In genomic region chrX:110427076-110427475, GRCh38 we compare ENCODE assay signal across 23 cellular contexts.
DNase-seq lines count a peak whose midpoint lies in the region; ATAC-seq and TF ChIP-seq lines count a peak whose summit lies in the region.
"Had no signal": no experiment of that assay in that cellular context is flagged by ENCODE, and none has a peak within 500 bp of the region (broad histone marks: within the 10 kb centered on the region; RNA-seq: fewer than 3 reads in every experiment).

No MANE protein-coding gene starts in this region.

- H3K79me2 ChIP-seq in mesendoderm (ENCODE audit: control insufficient read depth, insufficient read depth, low read length), result no peaks in the 10 kb centered on the region

- H3K79me1 ChIP-seq in mesendoderm (ENCODE audit: low read length), result no peaks in the 10 kb centered on the region

- WGBS in endodermal cell (ENCODE audit: insufficient coverage in 1 of 2, insufficient read length in 1 of 2), 2 experiments, result 84% methylated on average over 1 of the region's 1 CpG; no CpG with 5 or more reads in 1 of the 2 experiments
- WGBS in mesendoderm (ENCODE audit: extremely low coverage, insufficient coverage, low lambda C conversion rate), result no CpG with 5 or more reads among the region's 1 CpG

- H3K9me3 ChIP-seq in endodermal cell (ENCODE audit: control insufficient read depth, low read length), result no peaks in the 10 kb centered on the region
- H3K9me3 ChIP-seq: BE2C, BLaER1 had no signal

- H3K4me3 ChIP-seq in endodermal cell (ENCODE audit: low read length) (no peak overlapping the region), mesendoderm (ENCODE audit: low read length) (no peak overlapping the region)
- H3K4me3 ChIP-seq: BLaER1 had no signal

- no peak overlapping the region for H2BK5ac ChIP-seq in mesendoderm (ENCODE audit: low read length)

- no peaks in the 10 kb centered on the region for H3K27me3 ChIP-seq in endodermal cell (ENCODE audit: control insufficient read depth, insufficient read depth, low read length, poor library complexity, severe bottlenecking)
- no peaks in the 10 kb centered on the region for H3K27me3 ChIP-seq in mesendoderm (ENCODE audit: insufficient read depth, low read length, poor library complexity)
- H3K27me3 ChIP-seq: BE2C had no signal

- H4K8ac ChIP-seq in mesendoderm (ENCODE audit: low read depth, low read length), result no peak overlapping the region

- H3K18ac ChIP-seq in mesendoderm (ENCODE audit: low read length), result no peak overlapping the region

- H3K4me1 Mint-ChIP-seq in endodermal cell, result peaks cover 34% of the 10 kb centered on the region
- H3K4me1 Mint-ChIP-seq: CD14-positive monocyte; CD4-positive, alpha-beta memory T cell; CD4-positive, CD25-positive, alpha-beta regulatory T cell; CD8-positive, alpha-beta memory T cell had no signal

- peak; percentile 78 for DNase-seq in endodermal cell
- peak; percentile 65 for DNase-seq in mesendoderm
- DNase-seq in LoVo (ENCODE audit: low spot score), result no peak
- no peak for DNase-seq in substantia nigra (lab: John Stamatoyannopoulos, UW)
- DNase-seq: 8988T; ACHN; BE2C; C1 segment of cervical spinal cord; CD4-positive, alpha-beta memory T cell; CD4-positive, CD25-positive, alpha-beta regulatory T cell; CD8-positive, alpha-beta memory T cell; COR-L47; DMS 273 treated with DMSO at 0.1 percent for 48 hours; DMS153; DMS53; DMS79; DND-41; EL; GF-D8 had no signal

- H3K27ac ChIP-seq in endodermal cell (ENCODE audit: low read depth, low read length) (no peak overlapping the region), mesendoderm (ENCODE audit: low read depth, low read length) (no peak overlapping the region), substantia nigra (ENCODE audit: low read depth, low read length, poor library complexity, severe bottlenecking) (no peak overlapping the region)
- H3K27ac ChIP-seq: BLaER1 had no signal

- no peak overlapping the region for H3K4me3 Mint-ChIP-seq in endodermal cell
- H3K4me3 Mint-ChIP-seq: CD14-positive monocyte; CD4-positive, alpha-beta memory T cell; CD4-positive, CD25-positive, alpha-beta regulatory T cell; CD8-positive, alpha-beta memory T cell had no signal

- H3K4me1 ChIP-seq in endodermal cell (ENCODE audit: control insufficient read depth, insufficient read depth, low read length) (no peaks in the 10 kb centered on the region), mesendoderm (ENCODE audit: control insufficient read depth, low read depth, low read length) (no peaks in the 10 kb centered on the region)
- H3K4me1 ChIP-seq: BE2C, BLaER1 had no signal

- no peak overlapping the region for H3K56ac ChIP-seq in mesendoderm (ENCODE audit: low read length)

- no peak overlapping the region for H2AK5ac ChIP-seq in mesendoderm (ENCODE audit: low read length)

- H2BK120ac ChIP-seq in mesendoderm (ENCODE audit: low read depth, low read length), result no peak overlapping the region

- H3K23ac ChIP-seq in mesendoderm (ENCODE audit: low read length), result no peak overlapping the region

- H2BK15ac ChIP-seq in mesendoderm (replicated peaks; ENCODE audit: low read depth), result no peak overlapping the region

- H3K36me3 ChIP-seq in endodermal cell (ENCODE audit: control insufficient read depth, insufficient read depth, low read length), result no peaks in the 10 kb centered on the region
- H3K36me3 ChIP-seq in mesendoderm (ENCODE audit: control insufficient read depth, insufficient read depth, low read length), result no peaks in the 10 kb centered on the region
- H3K36me3 ChIP-seq: BE2C, BLaER1 had no signal

- H3K9ac ChIP-seq in endodermal cell (ENCODE audit: extremely low read depth, low read length, poor library complexity, severe bottlenecking) (no peak overlapping the region), mesendoderm (ENCODE audit: low read length) (no peak overlapping the region)
- H3K9ac ChIP-seq: BLaER1 had no signal

- no peak overlapping the region for H3K27ac Mint-ChIP-seq in endodermal cell
- H3K27ac Mint-ChIP-seq: CD14-positive monocyte; CD4-positive, alpha-beta memory T cell; CD4-positive, CD25-positive, alpha-beta regulatory T cell had no signal

- H3K36me3 Mint-ChIP-seq in endodermal cell (ENCODE audit: low read depth), result no peaks in the 10 kb centered on the region
- H3K36me3 Mint-ChIP-seq: CD14-positive monocyte; CD4-positive, alpha-beta memory T cell; CD4-positive, CD25-positive, alpha-beta regulatory T cell; CD8-positive, alpha-beta memory T cell had no signal

- ATAC-seq in GM18867 (IDR thresholded peaks at IDR 0.05; ENCODE audit: unreplicated experiment) (peak; percentile 38), GM21528 (IDR thresholded peaks at IDR 0.05; ENCODE audit: low FRiP score, unreplicated experiment) (no peak)

- peaks cover 80% of the 10 kb centered on the region for H3K27me3 Mint-ChIP-seq in endodermal cell (ENCODE audit: insufficient read depth)
- H3K27me3 Mint-ChIP-seq: CD4-positive, CD25-positive, alpha-beta regulatory T cell had no signal

- no peak overlapping the region for H3K4me2 ChIP-seq in mesendoderm (ENCODE audit: low read length)
- H3K4me2 ChIP-seq: BLaER1 had no signal

- H4K5ac ChIP-seq in mesendoderm (ENCODE audit: low read length), result no peak overlapping the region

- H3K9me3 Mint-ChIP-seq in endodermal cell, result no peaks in the 10 kb centered on the region
- H3K9me3 Mint-ChIP-seq: CD4-positive, alpha-beta memory T cell; CD4-positive, CD25-positive, alpha-beta regulatory T cell; CD8-positive, alpha-beta memory T cell had no signal

- no peak for TF ChIP-seq CTCF in endodermal cell (conservative IDR thresholded peaks at IDR 0.05)

- H3K4ac ChIP-seq in mesendoderm (ENCODE audit: low read depth, low read length), result no peak overlapping the region

Comparison
In these comparisons a context has a peak if more than half of its experiments do, and no peak if none do; other contexts are left out.
1. DNase-seq: peak in endodermal cell (single experiment) and mesendoderm (single experiment); none in LoVo (single experiment) and substantia nigra (0 of 49).